In genomic region chr3:173267716-173268115, GRCh38 we compare ENCODE assay signal across 23 cellular contexts.
A peak's percentile ranks its signal among the peaks of the same experiment; 100 is the strongest.
DNase-seq lines count a peak whose midpoint lies in the region; ATAC-seq and TF ChIP-seq lines count a peak whose summit lies in the region.
"Had no signal": no experiment of that assay in that cellular context is flagged by ENCODE, and none has a peak within 500 bp of the region (broad histone marks: within the 10 kb centered on the region; RNA-seq: fewer than 3 reads in every experiment).

No MANE protein-coding gene starts in this region.

- H3K4me1 ChIP-seq in A673 (ENCODE audit: insufficient read depth, low read length, poor library complexity, severe bottlenecking) (peaks cover 5% of the 10 kb centered on the region), mesendoderm (ENCODE audit: control insufficient read depth, low read depth, low read length) (peaks cover 3% of the 10 kb centered on the region)
- H3K4me1 ChIP-seq: A549, BE2C had no signal

- no peaks in the 10 kb centered on the region for H3K9me3 ChIP-seq in A673 (ENCODE audit: low read depth, low read length, poor library complexity, severe bottlenecking)
- H3K9me3 ChIP-seq: A549, BE2C, BLaER1 had no signal

- H3K36me3 ChIP-seq in A673 (ENCODE audit: insufficient read depth, low read length, poor library complexity, severe bottlenecking), result no peaks in the 10 kb centered on the region
- no peaks in the 10 kb centered on the region for H3K36me3 ChIP-seq in mesendoderm (ENCODE audit: control insufficient read depth, insufficient read depth, low read length)
- H3K36me3 ChIP-seq: BE2C, BLaER1 had no signal

- TF ChIP-seq CTCF in A673 (conservative IDR thresholded peaks at IDR 0.05; ENCODE audit: low read depth, low read length), result no peak; the same call in 1 of the 2 replicates

- no peak for ATAC-seq in HG03571 (IDR thresholded peaks at IDR 0.05; ENCODE audit: unreplicated experiment)
- ATAC-seq: A549, GM12878 had no signal

- H3K4me3 ChIP-seq in A673 (ENCODE audit: low read depth, low read length, poor library complexity, severe bottlenecking) (no peak overlapping the region), mesendoderm (ENCODE audit: low read length) (no peak overlapping the region)
- H3K4me3 ChIP-seq: A549, BLaER1, GM12878 had no signal

- CTCF ChIA-PET in A673 (lab: Charles Lee), result no interaction called here

- no peak overlapping the region for H2AK5ac ChIP-seq in mesendoderm (ENCODE audit: low read length)

- H3K27me3 ChIP-seq in A673 (replicated peaks; ENCODE audit: insufficient read depth, low read depth, low read length, poor library complexity) (no peaks in the 10 kb centered on the region), mesendoderm (ENCODE audit: insufficient read depth, low read length, poor library complexity) (no peaks in the 10 kb centered on the region)
- H3K27me3 ChIP-seq: BE2C, BLaER1 had no signal

- no peak overlapping the region for H4K5ac ChIP-seq in mesendoderm (ENCODE audit: low read length)

- intact Hi-C loops in A673 (cut with micrococcal nuclease; ENCODE audit: unreplicated experiment), result no loop called here

- POLR2A ChIA-PET in A673 (lab: Charles Lee; ENCODE audit: low non-redundant PET), result no interaction called here

- no peak overlapping the region for H3K9ac ChIP-seq in mesendoderm (ENCODE audit: low read length)
- H3K9ac ChIP-seq: BLaER1 had no signal

- H3K4ac ChIP-seq in mesendoderm (ENCODE audit: low read depth, low read length), result no peak overlapping the region

- H3K27ac ChIP-seq in A673 (ENCODE audit: low read depth, low read length, poor library complexity, severe bottlenecking) (no peak overlapping the region), mesendoderm (ENCODE audit: low read depth, low read length) (no peak overlapping the region)
- H3K27ac ChIP-seq: 22Rv1, A549, BLaER1 had no signal

- no peak overlapping the region for H2BK5ac ChIP-seq in mesendoderm (ENCODE audit: low read length)

- no peak overlapping the region for H4K8ac ChIP-seq in mesendoderm (ENCODE audit: low read depth, low read length)

- H3K23ac ChIP-seq in mesendoderm (ENCODE audit: low read length), result no peak overlapping the region

- no peak overlapping the region for H2BK15ac ChIP-seq in mesendoderm (replicated peaks; ENCODE audit: low read depth)

- no peaks in the 10 kb centered on the region for H3K79me1 ChIP-seq in mesendoderm (ENCODE audit: low read length)

- no TSS peak for BruUV-seq in A673 (replicated peaks; lab: Mats Ljungman, UMichigan)

- no peak overlapping the region for H3K18ac ChIP-seq in mesendoderm (ENCODE audit: low read length)

- no peak overlapping the region for H3K56ac ChIP-seq in mesendoderm (ENCODE audit: low read length)

- in situ Hi-C loops in SK-MEL-5 (cut with HindIII; ENCODE audit: low pct_unique_long_range_greater_than_20kb, low sequenced_read_pairs), result no loop called here

- DNase-seq in A673 (ENCODE audit: low spot score), result peak; percentile 15
- peak; percentile 57 for DNase-seq in SK-MEL-5 (ENCODE audit: low read depth, low spot score)
- peak; percentile 48 for DNase-seq in mesendoderm
- DNase-seq in mesenteric fat pad (ENCODE audit: low spot score), result no peak
- DNase-seq: ACHN; BE2C; C1 segment of cervical spinal cord; CD4-positive, alpha-beta memory T cell; CD4-positive, CD25-positive, alpha-beta regulatory T cell; CD8-positive, alpha-beta memory T cell; COR-L47; DMS 273 treated with DMSO at 0.1 percent for 48 hours; DMS153; DMS53; DMS79; DND-41; EL; GDM1 had no signal

- H2BK120ac ChIP-seq in mesendoderm (ENCODE audit: low read depth, low read length), result no peak overlapping the region

- H3K4me2 ChIP-seq in mesendoderm (ENCODE audit: low read length), result no peak overlapping the region
- H3K4me2 ChIP-seq: A549, BLaER1 had no signal

- H3K79me2 ChIP-seq in mesendoderm (ENCODE audit: control insufficient read depth, insufficient read depth, low read length), result no peaks in the 10 kb centered on the region
